8 cellular contexts compared by ENCODE assay signal in the genomic region with DNA sequence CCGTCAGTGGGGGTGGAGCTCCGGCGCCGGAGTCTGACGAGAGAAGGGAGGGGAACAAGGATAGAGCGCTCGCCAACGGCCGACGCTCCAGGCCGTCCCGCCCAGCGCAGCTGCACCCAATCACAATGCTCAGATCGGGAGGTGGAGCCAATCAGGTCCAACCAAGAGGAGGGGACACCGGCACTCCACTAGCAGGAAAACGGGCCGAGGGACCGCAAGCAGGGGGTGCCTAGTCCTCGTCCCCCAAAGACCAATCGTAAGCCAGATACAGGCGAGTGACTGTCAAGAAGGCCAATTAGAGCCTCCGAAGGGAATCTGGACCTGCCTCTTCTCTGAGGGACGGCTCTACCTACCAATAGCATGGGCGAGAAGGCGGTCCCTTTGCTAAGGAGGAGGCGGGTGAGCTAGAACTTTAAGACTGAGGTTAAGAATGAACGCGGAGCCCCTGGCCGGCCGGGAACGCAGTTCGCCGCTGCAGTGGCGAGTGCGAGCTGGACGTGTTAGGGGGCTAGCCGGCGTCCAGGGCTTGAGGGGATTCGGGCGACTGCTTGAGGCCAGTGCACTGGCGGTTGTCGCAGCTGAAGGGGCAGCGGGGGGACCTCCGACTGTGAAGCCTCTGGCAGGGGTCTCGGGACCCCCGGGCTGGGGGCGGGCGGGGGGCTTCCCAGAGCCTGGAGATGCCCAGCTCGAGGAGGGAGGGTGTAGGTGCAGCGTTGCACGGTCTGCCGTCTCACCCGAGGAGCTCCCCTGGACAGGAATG. TPM values are rescaled to one million over a fixed set of nuclear protein-coding genes. Genes with fewer than 3 reads are reported as not detected.
DNase-seq lines count a peak whose midpoint lies in the region; ATAC-seq and TF ChIP-seq lines count a peak whose summit lies in the region.

A gene with protein sequence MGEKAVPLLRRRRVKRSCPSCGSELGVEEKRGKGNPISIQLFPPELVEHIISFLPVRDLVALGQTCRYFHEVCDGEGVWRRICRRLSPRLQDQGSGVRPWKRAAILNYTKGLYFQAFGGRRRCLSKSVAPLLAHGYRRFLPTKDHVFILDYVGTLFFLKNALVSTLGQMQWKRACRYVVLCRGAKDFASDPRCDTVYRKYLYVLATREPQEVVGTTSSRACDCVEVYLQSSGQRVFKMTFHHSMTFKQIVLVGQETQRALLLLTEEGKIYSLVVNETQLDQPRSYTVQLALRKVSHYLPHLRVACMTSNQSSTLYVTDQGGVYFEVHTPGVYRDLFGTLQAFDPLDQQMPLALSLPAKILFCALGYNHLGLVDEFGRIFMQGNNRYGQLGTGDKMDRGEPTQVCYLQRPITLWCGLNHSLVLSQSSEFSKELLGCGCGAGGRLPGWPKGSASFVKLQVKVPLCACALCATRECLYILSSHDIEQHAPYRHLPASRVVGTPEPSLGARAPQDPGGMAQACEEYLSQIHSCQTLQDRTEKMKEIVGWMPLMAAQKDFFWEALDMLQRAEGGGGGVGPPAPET (plus strand): TSS at position 63 of the 760 bp plus-strand sequence. CDS start 298 bp downstream, at position 361.

- H3K27ac ChIP-seq in lung (ENCODE audit: low read depth in 1 of 2, low read length in 1 of 2): peak within 1 kb of the TSS; percentile 98

- peaks cover under 1 to 8% of the 10 kb centered on the region in 2 donors for H3K36me3 ChIP-seq in lung (ENCODE audit: control insufficient read depth in 2 of 2, insufficient read depth in 2 of 2, low read length in 2 of 2)

- no peaks in the 10 kb centered on the region for H3K9me3 ChIP-seq in lung (ENCODE audit: control insufficient read depth in 2 of 2, insufficient read depth in 1 of 2, low read length in 1 of 2)

- WGBS in lung, 2 donors: 0% methylated on average over 53 of the region's 53 CpGs

- peak within 1 kb of the TSS; percentile 66 for H3K4me3 ChIP-seq in lung

- DNase-seq in COLO668 (lab: John Stamatoyannopoulos, UW; ENCODE audit: unreplicated experiment) (peak; percentile 99), GM20000 (ENCODE audit: low spot score) (peak; percentile 99), HS-5 (ENCODE audit: low read depth) (peak; percentile 96), NK-92 (lab: John Stamatoyannopoulos, UW; ENCODE audit: unreplicated experiment) (peak; percentile 98), lung (ENCODE audit: low spot score) (peak; percentile 100)
- DNase-seq in activated CD8-positive, alpha-beta memory T cell treated with anti-CD3 and anti-CD28 coated beads for 24 hours: peak; percentile 99
- peak; percentile 100 for DNase-seq in effector CD8-positive, alpha-beta T cell (lab: John Stamatoyannopoulos, UW)
- peak; percentile 98 to 99 (median 99) for DNase-seq in stimulated activated CD4-positive, alpha-beta T cell treated with anti-CD3 and anti-CD28 coated beads, TNF-alpha, amount 100 ng/mL, for 24 hours (ENCODE audit: low read depth in 3 of 3)

- no peaks in the 10 kb centered on the region for H3K27me3 ChIP-seq in lung (ENCODE audit: control insufficient read depth, insufficient read depth)

- TF ChIP-seq CTCF in GM20000 (IDR thresholded peaks at IDR 0.05; ENCODE audit: extremely low read depth, missing control alignments) (no peak), lung (IDR thresholded peaks at IDR 0.05; ENCODE audit: control extremely low read depth, extremely low read depth) (no peak)

- ATAC-seq in lung (ENCODE audit: insufficient read depth, low FRiP score): peak; percentile 86

- H3K4me1 ChIP-seq in lung (ENCODE audit: control insufficient read depth in 2 of 2, insufficient read depth in 2 of 2, low read length in 2 of 2): peaks cover 0 to 11% of the 10 kb centered on the region in 2 donors

RNA-seq across cellular contexts. Expression of the gene that starts here (rescaled TPM):
- 1 to 10 TPM in 1 of 2 donors, under 1 TPM in 1; 0.25 to 1.3 TPM for total RNA-seq in lung
- under 1 TPM; 0.30 to 0.35 TPM for polyA plus RNA-seq in lung

Comparison
In these comparisons a context has a peak if more than half of its experiments do, and no peak if none do; other contexts are left out.
1. Peak in every context shown above with its lines: DNase-seq, ATAC-seq, H3K4me3 ChIP-seq and H3K27ac ChIP-seq.